In the genomic region with DNA sequence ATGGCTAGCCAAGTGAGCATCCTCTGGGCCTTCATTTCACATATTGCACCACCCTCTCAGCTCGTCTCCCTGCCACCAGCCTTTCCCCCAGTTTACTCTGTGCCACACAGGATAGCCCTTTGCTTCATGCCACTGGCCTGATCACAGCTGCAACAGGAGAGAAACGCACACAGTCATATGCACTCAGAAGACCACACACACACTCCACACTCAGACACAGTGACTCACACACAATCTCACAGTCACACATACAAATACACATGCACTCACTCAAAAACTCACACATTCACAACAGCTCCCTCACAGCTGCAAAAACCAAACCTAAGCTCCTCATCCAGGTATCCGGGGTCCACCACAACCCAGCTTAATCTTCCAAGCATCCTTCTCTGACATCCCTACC, we compare ENCODE assay signal across 33 cellular contexts. TPM values are rescaled to one million over a fixed set of nuclear protein-coding genes. Genes with fewer than 3 reads are reported as not detected.
DNase-seq lines count a peak whose midpoint lies in the region; ATAC-seq, FAIRE-seq and TF ChIP-seq lines count a peak whose summit lies in the region.
"Had no signal": no experiment of that assay in that cellular context is flagged by ENCODE, and none has a peak within 500 bp of the region (broad histone marks: within the 10 kb centered on the region; RNA-seq: fewer than 3 reads in every experiment).

No MANE protein-coding gene starts in this region.

- peaks cover 24% of the 10 kb centered on the region for H3K4me1 Mint-ChIP-seq in activated CD4-positive, alpha-beta T cell treated with anti-CD3 and anti-CD28 coated beads, Interleukin-2, amount 10 ng/mL, durations not matched to agents 24 days and 14 days

- peaks cover 28% of the 10 kb centered on the region for H3K36me3 Mint-ChIP-seq in activated CD4-positive, alpha-beta T cell treated with anti-CD3 and anti-CD28 coated beads, Interleukin-2, amount 10 ng/mL, durations not matched to agents 24 days and 14 days (ENCODE audit: low read depth)
- H3K36me3 Mint-ChIP-seq: type B pancreatic cell had no signal

- no peaks in the 10 kb centered on the region for H3K36me3 ChIP-seq in bronchial epithelial cell (ENCODE audit: control insufficient read depth, insufficient read depth, low read length)
- H3K36me3 ChIP-seq: HAP-1, prostate gland, right lobe of liver had no signal

- peak; percentile 32 for FAIRE-seq in bronchial epithelial cell (lab: Jason Lieb, UNC)
- FAIRE-seq: frontal cortex, GM12892, TTC549 had no signal

- DNase-seq in activated CD4-positive, alpha-beta T cell treated with anti-CD3 and anti-CD28 coated beads, Interleukin-2, amount 10 ng/mL, durations not matched to agents 24 days and 14 days: no peak
- no peak for DNase-seq in activated CD4-positive, alpha-beta T cell treated with anti-CD3 and anti-CD28 coated beads, Interleukin-2, amount 50 U/mL, for 4 hours
- DNase-seq in RPMI7951 (ENCODE audit: low read depth) (peak; percentile 2), bronchial epithelial cell (ENCODE audit: low read depth) (no peak), NCI-H2081 (lab: John Stamatoyannopoulos, UW) (no peak), NCI-H2171 (lab: John Stamatoyannopoulos, UW) (no peak)
- DNase-seq in stimulated activated naive CD8-positive, alpha-beta T cell treated with anti-CD3 and anti-CD28 coated beads, Interleukin-15, Interleukin-2, amounts not matched to agents 100 U/mL and 50 U/mL, for 24 hours: no peak
- DNase-seq: 8988T; activated CD4-positive, CD25-positive, alpha-beta regulatory T cell treated with anti-CD3 and anti-CD28 coated beads, Interleukin-2, amount 50 U/mL, for 72 hours; activated CD8-positive, alpha-beta memory T cell treated with anti-CD3 and anti-CD28 coated beads for 24 hours; activated gamma-delta T cell treated with Interleukin-2 at 50 U/mL for 16 hours; activated T-cell treated with anti-CD3 and anti-CD28 coated beads for 4 hours; amygdala; C1 segment of cervical spinal cord; Caco-2; DMS53; dorsolateral prefrontal cortex; esophagus squamous epithelium; midbrain; naive B cell; NCI-H1417 treated with DMSO at 0.1 percent for 48 hours; NCI-H82; right lobe of liver; stimulated activated CD4-positive, alpha-beta T cell treated with anti-CD3 and anti-CD28 coated beads, Interleukin-12 subunit alpha, Interleukin-12 subunit beta, amount 100 ng/mL, for 4 hours; stimulated activated CD4-positive, alpha-beta T cell treated with anti-CD3 and anti-CD28 coated beads, Interleukin-2, amount 100 ng/mL, for 48 hours had no signal

- H3K4me3 Mint-ChIP-seq in activated CD4-positive, alpha-beta T cell treated with anti-CD3 and anti-CD28 coated beads, Interleukin-2, amount 10 ng/mL, durations not matched to agents 24 days and 14 days: no peak overlapping the region
- H3K4me3 Mint-ChIP-seq: type B pancreatic cell had no signal

- no peaks in the 10 kb centered on the region for H3K27me3 Mint-ChIP-seq in activated CD4-positive, alpha-beta T cell treated with anti-CD3 and anti-CD28 coated beads, Interleukin-2, amount 10 ng/mL, durations not matched to agents 24 days and 14 days
- H3K27me3 Mint-ChIP-seq: naive B cell, type B pancreatic cell had no signal

- H3K9me3 Mint-ChIP-seq in activated CD4-positive, alpha-beta T cell treated with anti-CD3 and anti-CD28 coated beads, Interleukin-2, amount 10 ng/mL, durations not matched to agents 24 days and 14 days: no peaks in the 10 kb centered on the region
- H3K9me3 Mint-ChIP-seq: naive B cell, type B pancreatic cell had no signal

- no peak overlapping the region for H3K4me3 ChIP-seq in bronchial epithelial cell (ENCODE audit: low read depth, low read length)
- H3K4me3 ChIP-seq: dorsolateral prefrontal cortex, esophagus squamous epithelium, HAP-1, prostate gland, right lobe of liver, SK-N-MC had no signal

- no peaks in the 10 kb centered on the region for H3K27me3 ChIP-seq in bronchial epithelial cell (ENCODE audit: control insufficient read depth, insufficient read depth, low read length)
- H3K27me3 ChIP-seq: dorsolateral prefrontal cortex, esophagus squamous epithelium, right lobe of liver had no signal

- TF ChIP-seq CTCF in bronchial epithelial cell (IDR thresholded peaks at IDR 0.05; ENCODE audit: insufficient read depth, low read length, severe bottlenecking): no peak

- ATAC-seq in stimulated activated naive CD8-positive, alpha-beta T cell treated with anti-CD3 and anti-CD28 coated beads, Interleukin-15, Interleukin-2, amounts not matched to agents 100 U/mL and 50 U/mL, for 24 hours: peak; percentile 47
- ATAC-seq in GM18873 (IDR thresholded peaks at IDR 0.05; ENCODE audit: low FRiP score, unreplicated experiment): no peak
- ATAC-seq: right lobe of liver had no signal

- intact Hi-C loops in activated CD4-positive, alpha-beta T cell treated with anti-CD3 and anti-CD28 coated beads, Interleukin-2, amount 10 ng/mL, durations not matched to agents 24 days and 14 days (cut with micrococcal nuclease): no loop called here

- H3K27ac Mint-ChIP-seq in activated CD4-positive, alpha-beta T cell treated with anti-CD3 and anti-CD28 coated beads, Interleukin-2, amount 10 ng/mL, durations not matched to agents 24 days and 14 days: peak overlapping the region; percentile 9
- H3K27ac Mint-ChIP-seq: naive B cell, type B pancreatic cell had no signal

RNA-seq across cellular contexts. Expression of a gene that starts 38.7 kb away (rescaled TPM):
- total RNA-seq in activated CD4-positive, alpha-beta T cell treated with anti-CD3 and anti-CD28 coated beads, Interleukin-2, amount 10 ng/mL, durations not matched to agents 24 days and 14 days: 20.3 and 22.2 TPM in 2 replicates
- 2.1 and 2.4 TPM in 2 replicates for total RNA-seq in RPMI7951 (2014; rRNA removed; shearing (Covaris generic))
- 8.7 and 16.4 TPM in 2 replicates for total RNA-seq in bronchial epithelial cell
